In genomic region chr3:16605966-16606365, GRCh38 we compare ENCODE assay signal across 1 cellular context.
TF ChIP-seq lines count a peak whose summit lies in the region.

No MANE protein-coding gene starts in this region.

TF ChIP-seq in H1, 55 proteins besides CTCF, POLR2A, EP300 and RAD21:
- TF ChIP-seq CHD1 (IDR thresholded peaks at IDR 0.05; ENCODE audit: low read depth, low read length) (no peak), SIN3A (conservative IDR thresholded peaks at IDR 0.05 in 1 of 2, IDR thresholded peaks at IDR 0.05 in 1 of 2; ENCODE audit: low read depth in 1 of 2, low read length in 2 of 2) (no peak), SIX5 (IDR thresholded peaks at IDR 0.05; ENCODE audit: low read depth, low read length) (no peak), SP1 (IDR thresholded peaks at IDR 0.05; ENCODE audit: low read depth, low read length) (no peak), SP2 (IDR thresholded peaks at IDR 0.05; ENCODE audit: low read length) (no peak)
